13 cellular contexts compared by ENCODE assay signal in the genomic region with DNA sequence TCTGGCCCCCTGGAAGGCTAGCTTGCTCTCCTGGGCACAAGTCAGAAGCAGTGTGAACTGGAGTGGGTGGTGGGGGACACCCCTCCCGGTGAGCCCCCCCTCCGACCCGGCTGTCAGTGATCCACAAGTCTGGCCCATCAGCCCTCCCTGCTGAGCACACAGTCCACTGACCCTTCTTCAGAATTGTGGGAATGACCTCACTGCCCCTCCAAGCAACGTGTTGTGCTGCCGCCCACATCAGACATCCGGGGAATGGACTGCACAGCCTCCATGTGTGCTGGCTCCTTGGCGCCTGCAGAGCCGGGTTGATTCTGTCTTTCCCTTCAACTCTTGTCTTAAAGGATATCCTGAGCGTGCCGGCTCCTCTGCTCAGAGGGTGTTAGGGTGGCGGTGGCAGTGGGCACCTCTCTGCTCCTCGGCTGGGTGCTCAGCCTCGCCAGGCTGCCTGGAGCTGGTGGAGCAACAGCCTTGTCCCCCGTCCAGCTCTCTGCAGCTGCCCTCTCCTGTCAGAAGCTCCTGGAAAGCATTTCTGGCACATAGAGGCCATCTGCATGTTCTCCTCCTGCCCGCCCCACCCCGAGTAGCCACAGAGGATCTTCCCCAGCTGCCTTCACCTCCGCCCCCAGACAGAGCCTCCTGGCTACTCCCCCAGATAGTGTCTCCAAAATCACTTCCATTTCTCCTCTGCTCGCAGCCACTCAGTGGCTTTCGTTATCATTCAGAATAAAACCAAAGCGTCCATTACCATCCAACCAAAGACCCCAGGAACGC. TPM values are rescaled to one million over a fixed set of nuclear protein-coding genes. Genes with fewer than 3 reads are reported as not detected.
DNase-seq lines count a peak whose midpoint lies in the region; ATAC-seq and TF ChIP-seq lines count a peak whose summit lies in the region.
"Had no signal": no experiment of that assay in that cellular context is flagged by ENCODE, and none has a peak within 500 bp of the region (broad histone marks: within the 10 kb centered on the region; RNA-seq: fewer than 3 reads in every experiment).

No MANE protein-coding gene starts in this region.

- H3K36me3 ChIP-seq in tibial nerve (no peaks in the 10 kb centered on the region), spleen (no peaks in the 10 kb centered on the region)
- H3K36me3 ChIP-seq: BE2C had no signal

- H3K4me1 ChIP-seq in tibial nerve (peaks cover 0 to 36% (median 13%) of the 10 kb centered on the region in 4 donors), spleen (peaks cover 10 to 47% (median 30%) of the 10 kb centered on the region in 6 donors)
- H3K4me1 ChIP-seq: BE2C had no signal

- peak overlapping the region; percentile 49 for H3K4me3 Mint-ChIP-seq in activated naive CD4-positive, alpha-beta T cell treated with anti-CD3 and anti-CD28 coated beads, Interleukin-2, amount 50 U/mL, for 24 hours
- peak overlapping the region; percentile 93 for H3K4me3 Mint-ChIP-seq in activated T-helper 1 cell treated with anti-CD3 and anti-CD28 coated beads, Interleukin-12 subunit alpha, Interleukin-12 subunit beta, Interleukin-2, Interleukin-4 antibody, amounts not matched to agents 30 ng/mL and 10 ng/mL and 1 ng/mL, durations not matched to agents 14 hours and 24 hours and 36 hours
- H3K4me3 Mint-ChIP-seq in memory B cell = peak overlapping the region; percentile 14

- H3K36me3 Mint-ChIP-seq in activated naive CD4-positive, alpha-beta T cell treated with anti-CD3 and anti-CD28 coated beads, Interleukin-2, amount 50 U/mL, for 24 hours = no peaks in the 10 kb centered on the region
- no peaks in the 10 kb centered on the region for H3K36me3 Mint-ChIP-seq in activated T-helper 1 cell treated with anti-CD3 and anti-CD28 coated beads, Interleukin-12 subunit alpha, Interleukin-12 subunit beta, Interleukin-2, Interleukin-4 antibody, amounts not matched to agents 30 ng/mL and 10 ng/mL and 1 ng/mL, durations not matched to agents 14 hours and 24 hours and 36 hours (ENCODE audit: low read depth)
- H3K36me3 Mint-ChIP-seq in memory B cell = no peaks in the 10 kb centered on the region

- no peaks in the 10 kb centered on the region for H3K9me3 ChIP-seq in tibial nerve
- no peaks in the 10 kb centered on the region for H3K9me3 ChIP-seq in spleen
- H3K9me3 ChIP-seq: BE2C had no signal

- TF ChIP-seq EP300 in tibial nerve (IDR thresholded peaks at IDR 0.05) = no peak

- no peaks in the 10 kb centered on the region for H3K27me3 ChIP-seq in tibial nerve
- peaks cover 0 to 34% (median 0%) of the 10 kb centered on the region in 7 donors for H3K27me3 ChIP-seq in spleen (replicated peaks in 1 of 7)
- H3K27me3 ChIP-seq: BE2C had no signal

- no peaks in the 10 kb centered on the region for H3K9me3 Mint-ChIP-seq in activated naive CD4-positive, alpha-beta T cell treated with anti-CD3 and anti-CD28 coated beads, Interleukin-2, amount 50 U/mL, for 24 hours
- H3K9me3 Mint-ChIP-seq in activated T-helper 1 cell treated with anti-CD3 and anti-CD28 coated beads, Interleukin-12 subunit alpha, Interleukin-12 subunit beta, Interleukin-2, Interleukin-4 antibody, amounts not matched to agents 30 ng/mL and 10 ng/mL and 1 ng/mL, durations not matched to agents 14 hours and 24 hours and 36 hours = no peaks in the 10 kb centered on the region
- no peaks in the 10 kb centered on the region for H3K9me3 Mint-ChIP-seq in memory B cell

- H3K4me1 Mint-ChIP-seq in activated naive CD4-positive, alpha-beta T cell treated with anti-CD3 and anti-CD28 coated beads, Interleukin-2, amount 50 U/mL, for 24 hours = peaks cover 8% of the 10 kb centered on the region
- peaks cover 45% of the 10 kb centered on the region for H3K4me1 Mint-ChIP-seq in activated T-helper 1 cell treated with anti-CD3 and anti-CD28 coated beads, Interleukin-12 subunit alpha, Interleukin-12 subunit beta, Interleukin-2, Interleukin-4 antibody, amounts not matched to agents 30 ng/mL and 10 ng/mL and 1 ng/mL, durations not matched to agents 14 hours and 24 hours and 36 hours (ENCODE audit: low read depth)
- H3K4me1 Mint-ChIP-seq in memory B cell = peaks cover 13% of the 10 kb centered on the region

- WGBS in tibial nerve, 2 donors = 51 to 55% methylated on average over 16 to 18 of the region's 21 CpGs
- WGBS in spleen, 5 donors = 74 to 80% (median 77%) methylated on average over 18 to 21 of the region's 21 CpGs

- H3K27ac Mint-ChIP-seq in activated naive CD4-positive, alpha-beta T cell treated with anti-CD3 and anti-CD28 coated beads, Interleukin-2, amount 50 U/mL, for 24 hours = no peak overlapping the region
- H3K27ac Mint-ChIP-seq in activated T-helper 1 cell treated with anti-CD3 and anti-CD28 coated beads, Interleukin-12 subunit alpha, Interleukin-12 subunit beta, Interleukin-2, Interleukin-4 antibody, amounts not matched to agents 30 ng/mL and 10 ng/mL and 1 ng/mL, durations not matched to agents 14 hours and 24 hours and 36 hours = peak overlapping the region; percentile 29
- H3K27ac Mint-ChIP-seq in memory B cell = no peak overlapping the region

- ATAC-seq in memory B cell (ENCODE audit: low read depth) = no peak
- ATAC-seq: HCT116 had no signal

- peaks cover 2% of the 10 kb centered on the region for H3K27me3 Mint-ChIP-seq in activated naive CD4-positive, alpha-beta T cell treated with anti-CD3 and anti-CD28 coated beads, Interleukin-2, amount 50 U/mL, for 24 hours
- H3K27me3 Mint-ChIP-seq in activated T-helper 1 cell treated with anti-CD3 and anti-CD28 coated beads, Interleukin-12 subunit alpha, Interleukin-12 subunit beta, Interleukin-2, Interleukin-4 antibody, amounts not matched to agents 30 ng/mL and 10 ng/mL and 1 ng/mL, durations not matched to agents 14 hours and 24 hours and 36 hours (ENCODE audit: insufficient read depth) = peaks cover 13% of the 10 kb centered on the region
- H3K27me3 Mint-ChIP-seq in memory B cell = peaks cover 24% of the 10 kb centered on the region

- no peak for DNase-seq in activated naive CD4-positive, alpha-beta T cell treated with Interleukin-2 at 50 U/mL for 16 hours
- no peak for DNase-seq in activated T-helper 1 cell treated with anti-CD3 and anti-CD28 coated beads, Interleukin-12 subunit alpha, Interleukin-12 subunit beta, Interleukin-2, Interleukin-4 antibody, amounts not matched to agents 30 ng/mL and 10 ng/mL and 1 ng/mL, durations not matched to agents 14 hours and 24 hours and 36 hours (ENCODE audit: low spot score)
- DNase-seq in memory B cell (ENCODE audit: low spot score in 2 of 2) = no peak
- peak in 1 of 2 donors; percentile 18 for DNase-seq in tibial nerve (ENCODE audit: low spot score in 2 of 2)
- no peak for DNase-seq in stimulated activated naive CD4-positive, alpha-beta T cell (lab: John Stamatoyannopoulos, UW)
- DNase-seq in spleen = no peak
- DNase-seq in stimulated activated CD4-positive, alpha-beta T cell treated with anti-CD3 and anti-CD28 coated beads, Interleukin-4, amount 100 ng/mL, for 24 hours = no peak
- DNase-seq: BE2C, kidney glomerular epithelial cell, NCI-H1048 had no signal

- peak overlapping the region; percentile 35 to 99 (median 70) for H3K27ac ChIP-seq in tibial nerve
- peak overlapping the region in 3 of 8 donors; percentile 2 to 99 (median 98) for H3K27ac ChIP-seq in spleen
- H3K27ac ChIP-seq: epithelial cell of prostate had no signal

- no peak for TF ChIP-seq POLR2A in tibial nerve (IDR thresholded peaks at IDR 0.05)
- no peak for TF ChIP-seq POLR2A in spleen (IDR thresholded peaks at IDR 0.05)

- TF ChIP-seq CTCF in tibial nerve (IDR thresholded peaks at IDR 0.05) (no peak), spleen (IDR thresholded peaks at IDR 0.05 in 8 of 11, conservative IDR thresholded peaks at IDR 0.05 in 3 of 11) (no peak)

- intact Hi-C loops in activated T-helper 1 cell treated with anti-CD3 and anti-CD28 coated beads, Interleukin-12 subunit alpha, Interleukin-12 subunit beta, Interleukin-2, Interleukin-4 antibody, amounts not matched to agents 30 ng/mL and 10 ng/mL and 1 ng/mL, durations not matched to agents 14 hours and 24 hours and 36 hours (cut with micrococcal nuclease) = no loop called here
- intact Hi-C loops in spleen (cut with DNase I; ENCODE audit: low total_unique reads) = no loop called here

- H3K4me3 ChIP-seq in tibial nerve (no peak overlapping the region), spleen (no peak overlapping the region)

RNA-seq across cellular contexts. Expression of a gene that starts 19.8 kb away (rescaled TPM):
- 23.4 and 24.2 TPM in 2 replicates for total RNA-seq in activated T-helper 1 cell treated with anti-CD3 and anti-CD28 coated beads, Interleukin-12 subunit alpha, Interleukin-12 subunit beta, Interleukin-2, Interleukin-4 antibody, amounts not matched to agents 30 ng/mL and 10 ng/mL and 1 ng/mL, durations not matched to agents 14 hours and 24 hours and 36 hours
- total RNA-seq in tibial nerve = under 1 TPM in 2 of 4 donors, not detected in 2; 0.21 to 0.59 TPM
- total RNA-seq in spleen = 10 to 100 TPM in 1 of 7 donors, 1 to 10 TPM in 5, under 1 TPM in 1; 0.60 to 14.0 (median 7.3) TPM
- under 1 TPM; 0.04 to 0.48 (median 0.15) TPM for polyA plus RNA-seq in spleen

RNA-seq across cellular contexts. Expression of a gene that starts 41.7 kb away (rescaled TPM):
- total RNA-seq in activated T-helper 1 cell treated with anti-CD3 and anti-CD28 coated beads, Interleukin-12 subunit alpha, Interleukin-12 subunit beta, Interleukin-2, Interleukin-4 antibody, amounts not matched to agents 30 ng/mL and 10 ng/mL and 1 ng/mL, durations not matched to agents 14 hours and 24 hours and 36 hours = 15.6 and 16.9 TPM in 2 replicates
- total RNA-seq in tibial nerve (10 to 100 TPM in 3 of 4 donors, 1 to 10 TPM in 1; 9.8 to 30.3 (median 16.6) TPM), spleen (10 to 100 TPM; 20.3 to 47.4 (median 29.0) TPM)
- polyA plus RNA-seq in spleen = 10 to 100 TPM in 2 of 3 donors, 1 to 10 TPM in 1; 9.7 to 22.2 (median 18.9) TPM

Comparison
In these comparisons a context has a peak if more than half of its experiments do, and no peak if none do; other contexts are left out.
1. H3K4me3 Mint-ChIP-seq: peak in every context shown above with its lines; median percentile 93 in activated T-helper 1 cell treated with anti-CD3 and anti-CD28 coated beads, Interleukin-12 subunit alpha, Interleukin-12 subunit beta, Interleukin-2, Interleukin-4 antibody, amounts not matched to agents 30 ng/mL and 10 ng/mL and 1 ng/mL, durations not matched to agents 14 hours and 24 hours and 36 hours; 49 in activated naive CD4-positive, alpha-beta T cell treated with anti-CD3 and anti-CD28 coated beads, Interleukin-2, amount 50 U/mL, for 24 hours; 14 in memory B cell.